1 cellular context compared by ENCODE assay signal in the genomic region with DNA sequence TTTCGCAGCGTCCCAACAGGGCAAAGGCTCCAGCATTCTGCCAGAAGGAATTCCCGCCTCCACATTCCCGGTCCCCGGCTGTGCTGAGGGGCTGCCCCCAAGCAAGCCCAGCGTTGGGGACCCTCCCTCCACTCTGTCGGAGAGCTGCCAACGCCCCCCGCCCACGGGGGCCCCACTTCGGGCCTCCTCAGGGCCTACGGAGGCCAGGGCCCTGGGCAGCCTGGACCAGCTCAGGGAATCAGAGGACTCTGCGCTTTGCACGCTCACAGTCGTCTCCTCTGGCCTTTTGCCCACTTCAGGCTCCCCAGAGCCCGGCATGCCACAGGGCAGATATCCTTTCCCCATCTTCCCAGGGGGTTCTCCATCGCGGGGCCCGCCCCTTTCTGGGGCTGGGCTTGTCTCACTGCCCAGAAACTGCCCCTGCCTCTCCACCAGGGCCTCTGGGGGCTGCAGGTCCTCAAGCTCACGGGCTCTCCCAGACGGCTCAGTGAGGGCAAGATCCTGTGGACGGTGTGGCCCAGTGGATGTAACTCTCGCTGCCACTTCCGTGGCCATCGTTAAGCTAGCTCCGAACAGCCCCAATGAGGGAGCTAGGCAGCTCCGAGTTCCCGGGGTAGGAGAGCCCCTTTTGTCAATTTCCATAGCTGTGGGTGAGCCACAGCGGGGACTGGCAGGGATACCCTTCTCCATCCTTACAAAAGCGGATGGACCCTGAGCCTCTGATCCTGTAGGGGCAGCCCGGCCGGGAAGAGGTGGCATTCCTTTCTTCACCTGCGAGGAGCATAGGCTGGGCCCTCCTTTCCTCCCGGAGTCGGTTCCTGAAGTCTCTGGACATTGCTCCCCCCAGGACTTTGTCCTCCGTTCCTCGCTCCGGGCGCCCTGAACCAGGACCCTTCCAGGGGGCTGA.
TF ChIP-seq lines count a peak whose summit lies in the region.

No MANE protein-coding gene starts in this region.

TF ChIP-seq in GM12878, 131 proteins besides CTCF, POLR2A, EP300 and RAD21:
- TF ChIP-seq EED (IDR thresholded peaks at IDR 0.05; ENCODE audit: low read depth) (0 out of 2 replicates have a peak, but pooled peaks have one; percentile 10), IKZF2 (IDR thresholded peaks at IDR 0.05) (no peak), STAT3 (IDR thresholded peaks at IDR 0.05; ENCODE audit: low read depth, low read length) (no peak), NKRF (conservative IDR thresholded peaks at IDR 0.05) (no peak), HCFC1 (IDR thresholded peaks at IDR 0.05; ENCODE audit: low read length) (no peak), PAX8 (IDR thresholded peaks at IDR 0.05) (no peak)
- TF ChIP-seq, protein P1, sequence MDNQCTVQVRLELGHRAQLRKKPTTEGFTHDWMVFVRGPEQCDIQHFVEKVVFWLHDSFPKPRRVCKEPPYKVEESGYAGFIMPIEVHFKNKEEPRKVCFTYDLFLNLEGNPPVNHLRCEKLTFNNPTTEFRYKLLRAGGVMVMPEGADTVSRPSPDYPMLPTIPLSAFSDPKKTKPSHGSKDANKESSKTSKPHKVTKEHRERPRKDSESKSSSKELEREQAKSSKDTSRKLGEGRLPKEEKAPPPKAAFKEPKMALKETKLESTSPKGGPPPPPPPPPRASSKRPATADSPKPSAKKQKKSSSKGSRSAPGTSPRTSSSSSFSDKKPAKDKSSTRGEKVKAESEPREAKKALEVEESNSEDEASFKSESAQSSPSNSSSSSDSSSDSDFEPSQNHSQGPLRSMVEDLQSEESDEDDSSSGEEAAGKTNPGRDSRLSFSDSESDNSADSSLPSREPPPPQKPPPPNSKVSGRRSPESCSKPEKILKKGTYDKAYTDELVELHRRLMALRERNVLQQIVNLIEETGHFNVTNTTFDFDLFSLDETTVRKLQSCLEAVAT (IDR thresholded peaks at IDR 0.05) = peak; percentile 76
